ENCODE assay signal across 1 cellular context in the genomic region with DNA sequence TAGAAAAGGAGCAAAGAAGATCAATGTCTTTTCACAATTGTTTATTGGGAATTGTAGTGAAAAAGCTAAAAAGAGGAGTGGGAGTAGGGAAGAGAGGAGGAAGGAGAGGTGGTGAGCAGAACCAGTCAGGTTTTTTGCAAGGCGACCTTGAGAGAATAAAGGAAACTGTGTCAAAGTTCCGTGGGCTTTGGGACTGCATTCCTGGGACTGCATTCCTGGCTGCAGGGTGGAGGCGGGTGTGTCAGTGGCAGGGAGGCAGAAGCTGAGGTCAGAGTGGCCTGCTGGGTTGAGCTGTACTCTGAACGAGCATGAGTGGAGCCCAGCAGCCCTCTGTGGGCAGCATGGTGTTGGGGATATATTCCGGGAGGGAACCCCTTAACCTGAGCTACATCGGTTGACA.
TF ChIP-seq lines count a peak whose summit lies in the region.

No MANE protein-coding gene starts in this region.

TF ChIP-seq in H1, 55 proteins besides CTCF, POLR2A, EP300 and RAD21 (continued from another document):
- TF ChIP-seq, protein P1, sequence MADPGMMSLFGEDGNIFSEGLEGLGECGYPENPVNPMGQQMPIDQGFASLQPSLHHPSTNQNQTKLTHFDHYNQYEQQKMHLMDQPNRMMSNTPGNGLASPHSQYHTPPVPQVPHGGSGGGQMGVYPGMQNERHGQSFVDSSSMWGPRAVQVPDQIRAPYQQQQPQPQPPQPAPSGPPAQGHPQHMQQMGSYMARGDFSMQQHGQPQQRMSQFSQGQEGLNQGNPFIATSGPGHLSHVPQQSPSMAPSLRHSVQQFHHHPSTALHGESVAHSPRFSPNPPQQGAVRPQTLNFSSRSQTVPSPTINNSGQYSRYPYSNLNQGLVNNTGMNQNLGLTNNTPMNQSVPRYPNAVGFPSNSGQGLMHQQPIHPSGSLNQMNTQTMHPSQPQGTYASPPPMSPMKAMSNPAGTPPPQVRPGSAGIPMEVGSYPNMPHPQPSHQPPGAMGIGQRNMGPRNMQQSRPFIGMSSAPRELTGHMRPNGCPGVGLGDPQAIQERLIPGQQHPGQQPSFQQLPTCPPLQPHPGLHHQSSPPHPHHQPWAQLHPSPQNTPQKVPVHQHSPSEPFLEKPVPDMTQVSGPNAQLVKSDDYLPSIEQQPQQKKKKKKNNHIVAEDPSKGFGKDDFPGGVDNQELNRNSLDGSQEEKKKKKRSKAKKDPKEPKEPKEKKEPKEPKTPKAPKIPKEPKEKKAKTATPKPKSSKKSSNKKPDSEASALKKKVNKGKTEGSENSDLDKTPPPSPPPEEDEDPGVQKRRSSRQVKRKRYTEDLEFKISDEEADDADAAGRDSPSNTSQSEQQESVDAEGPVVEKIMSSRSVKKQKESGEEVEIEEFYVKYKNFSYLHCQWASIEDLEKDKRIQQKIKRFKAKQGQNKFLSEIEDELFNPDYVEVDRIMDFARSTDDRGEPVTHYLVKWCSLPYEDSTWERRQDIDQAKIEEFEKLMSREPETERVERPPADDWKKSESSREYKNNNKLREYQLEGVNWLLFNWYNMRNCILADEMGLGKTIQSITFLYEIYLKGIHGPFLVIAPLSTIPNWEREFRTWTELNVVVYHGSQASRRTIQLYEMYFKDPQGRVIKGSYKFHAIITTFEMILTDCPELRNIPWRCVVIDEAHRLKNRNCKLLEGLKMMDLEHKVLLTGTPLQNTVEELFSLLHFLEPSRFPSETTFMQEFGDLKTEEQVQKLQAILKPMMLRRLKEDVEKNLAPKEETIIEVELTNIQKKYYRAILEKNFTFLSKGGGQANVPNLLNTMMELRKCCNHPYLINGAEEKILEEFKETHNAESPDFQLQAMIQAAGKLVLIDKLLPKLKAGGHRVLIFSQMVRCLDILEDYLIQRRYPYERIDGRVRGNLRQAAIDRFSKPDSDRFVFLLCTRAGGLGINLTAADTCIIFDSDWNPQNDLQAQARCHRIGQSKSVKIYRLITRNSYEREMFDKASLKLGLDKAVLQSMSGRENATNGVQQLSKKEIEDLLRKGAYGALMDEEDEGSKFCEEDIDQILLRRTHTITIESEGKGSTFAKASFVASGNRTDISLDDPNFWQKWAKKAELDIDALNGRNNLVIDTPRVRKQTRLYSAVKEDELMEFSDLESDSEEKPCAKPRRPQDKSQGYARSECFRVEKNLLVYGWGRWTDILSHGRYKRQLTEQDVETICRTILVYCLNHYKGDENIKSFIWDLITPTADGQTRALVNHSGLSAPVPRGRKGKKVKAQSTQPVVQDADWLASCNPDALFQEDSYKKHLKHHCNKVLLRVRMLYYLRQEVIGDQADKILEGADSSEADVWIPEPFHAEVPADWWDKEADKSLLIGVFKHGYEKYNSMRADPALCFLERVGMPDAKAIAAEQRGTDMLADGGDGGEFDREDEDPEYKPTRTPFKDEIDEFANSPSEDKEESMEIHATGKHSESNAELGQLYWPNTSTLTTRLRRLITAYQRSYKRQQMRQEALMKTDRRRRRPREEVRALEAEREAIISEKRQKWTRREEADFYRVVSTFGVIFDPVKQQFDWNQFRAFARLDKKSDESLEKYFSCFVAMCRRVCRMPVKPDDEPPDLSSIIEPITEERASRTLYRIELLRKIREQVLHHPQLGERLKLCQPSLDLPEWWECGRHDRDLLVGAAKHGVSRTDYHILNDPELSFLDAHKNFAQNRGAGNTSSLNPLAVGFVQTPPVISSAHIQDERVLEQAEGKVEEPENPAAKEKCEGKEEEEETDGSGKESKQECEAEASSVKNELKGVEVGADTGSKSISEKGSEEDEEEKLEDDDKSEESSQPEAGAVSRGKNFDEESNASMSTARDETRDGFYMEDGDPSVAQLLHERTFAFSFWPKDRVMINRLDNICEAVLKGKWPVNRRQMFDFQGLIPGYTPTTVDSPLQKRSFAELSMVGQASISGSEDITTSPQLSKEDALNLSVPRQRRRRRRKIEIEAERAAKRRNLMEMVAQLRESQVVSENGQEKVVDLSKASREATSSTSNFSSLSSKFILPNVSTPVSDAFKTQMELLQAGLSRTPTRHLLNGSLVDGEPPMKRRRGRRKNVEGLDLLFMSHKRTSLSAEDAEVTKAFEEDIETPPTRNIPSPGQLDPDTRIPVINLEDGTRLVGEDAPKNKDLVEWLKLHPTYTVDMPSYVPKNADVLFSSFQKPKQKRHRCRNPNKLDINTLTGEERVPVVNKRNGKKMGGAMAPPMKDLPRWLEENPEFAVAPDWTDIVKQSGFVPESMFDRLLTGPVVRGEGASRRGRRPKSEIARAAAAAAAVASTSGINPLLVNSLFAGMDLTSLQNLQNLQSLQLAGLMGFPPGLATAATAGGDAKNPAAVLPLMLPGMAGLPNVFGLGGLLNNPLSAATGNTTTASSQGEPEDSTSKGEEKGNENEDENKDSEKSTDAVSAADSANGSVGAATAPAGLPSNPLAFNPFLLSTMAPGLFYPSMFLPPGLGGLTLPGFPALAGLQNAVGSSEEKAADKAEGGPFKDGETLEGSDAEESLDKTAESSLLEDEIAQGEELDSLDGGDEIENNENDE (IDR thresholded peaks at IDR 0.05; ENCODE audit: insufficient replicate concordance, low read length): no peak
